Comparison of ENCODE assay signal across 8 cellular contexts in the genomic region with DNA sequence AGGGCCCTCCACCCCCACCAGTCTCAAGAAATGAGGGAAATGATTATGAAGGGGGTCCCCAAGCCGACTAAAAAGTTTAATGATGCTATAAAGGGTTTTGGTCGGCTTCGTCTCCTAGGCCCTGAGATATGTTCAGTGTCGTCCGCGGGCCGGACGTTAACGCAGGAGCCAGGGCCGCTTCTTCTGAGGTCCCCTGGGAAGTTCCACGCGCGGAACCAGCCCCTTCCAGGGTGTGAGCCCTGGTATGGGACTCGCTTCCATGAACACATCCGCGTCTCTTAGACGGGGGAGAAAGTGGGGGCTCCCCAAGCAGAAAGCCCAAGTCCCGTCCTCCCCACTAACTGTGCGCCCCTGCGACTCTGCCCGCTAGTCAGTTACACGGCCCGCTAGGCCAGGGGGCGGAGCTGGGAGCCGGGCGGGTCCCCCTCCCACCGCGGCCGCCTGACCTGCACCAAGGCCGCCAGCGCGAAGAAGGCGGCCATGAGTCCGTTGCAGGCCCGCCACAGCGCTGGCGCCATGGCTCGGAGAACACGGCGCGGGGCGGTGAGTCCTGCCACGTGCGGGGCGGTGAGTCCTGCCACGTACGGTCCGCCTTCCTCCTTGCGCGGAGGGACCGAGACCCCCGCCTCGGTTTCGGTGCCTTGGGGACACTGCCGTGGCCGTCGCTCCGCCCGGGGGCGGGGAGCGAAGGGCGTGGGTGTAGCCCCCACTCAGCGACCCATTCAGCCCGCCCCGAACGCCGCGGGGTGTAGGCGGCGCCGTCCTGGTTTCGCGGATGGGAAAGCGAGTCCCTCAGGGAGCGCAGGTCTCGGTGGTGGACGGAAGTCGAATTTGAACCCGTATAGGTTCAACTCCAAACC. TPM values are rescaled to one million over a fixed set of nuclear protein-coding genes. Genes with fewer than 3 reads are reported as not detected.
DNase-seq lines count a peak whose midpoint lies in the region; ATAC-seq and TF ChIP-seq lines count a peak whose summit lies in the region.

A gene (minus strand): TSS at position 690 of the 860 bp plus-strand sequence. CDS start 172 bp downstream, at position 518.

- H3K27ac ChIP-seq in ectodermal cell (ENCODE audit: insufficient read depth, low read depth, low read length, poor library complexity, severe bottlenecking): peak within 1 kb of the TSS; percentile 26

- peaks cover 2% of the 10 kb centered on the region for H3K4me1 ChIP-seq in ectodermal cell (ENCODE audit: control insufficient read depth, insufficient read depth, low read length)

- TF ChIP-seq POLR2A in lower leg skin (IDR thresholded peaks at IDR 0.05): no peak

- H3K27me3 ChIP-seq in ectodermal cell (ENCODE audit: control insufficient read depth, insufficient read depth, low read length, poor library complexity, severe bottlenecking): peaks cover 16% of the 10 kb centered on the region

- peak; percentile 50 for ATAC-seq in GM19328 (IDR thresholded peaks at IDR 0.05; ENCODE audit: unreplicated experiment)
- ATAC-seq in HG03571 (IDR thresholded peaks at IDR 0.05; ENCODE audit: unreplicated experiment): peak; percentile 69

- no peaks in the 10 kb centered on the region for H3K9me3 ChIP-seq in ectodermal cell (ENCODE audit: control insufficient read depth, low read length)

- DNase-seq in AG09309 (ENCODE audit: low read depth) (no peak), lower leg skin (ENCODE audit: low spot score in 2 of 2) (peak; percentile 72 to 98), COLO668 (lab: John Stamatoyannopoulos, UW; ENCODE audit: unreplicated experiment) (no peak)
- DNase-seq in activated CD4-positive, alpha-beta T cell treated with anti-CD3 and anti-CD28 coated beads, Interleukin-2, amount 50 U/mL, for 4 hours: peak; percentile 30 to 32
- peak; percentile 28 to 31 for DNase-seq in stimulated activated CD4-positive, alpha-beta T cell treated with anti-CD3 and anti-CD28 coated beads, Interleukin-4, amount 100 ng/mL, for 48 hours (ENCODE audit: low read depth in 2 of 2)

- H3K36me3 ChIP-seq in ectodermal cell (ENCODE audit: control insufficient read depth, insufficient read depth, low read length): no peaks in the 10 kb centered on the region

- WGBS in ectodermal cell, 2 experiments: 6 to 7% methylated on average over 75 to 77 of the region's 79 CpGs
- WGBS in lower leg skin, 2 donors: 2 to 4% methylated on average over 34 to 58 of the region's 79 CpGs

- TF ChIP-seq CTCF in AG09309 (IDR thresholded peaks at IDR 0.05; ENCODE audit: control insufficient read depth, insufficient read depth, low read depth, low read length, missing control alignments) (no peak), lower leg skin (IDR thresholded peaks at IDR 0.05) (no peak)

- peak within 1 kb of the TSS; percentile 57 for H3K4me3 ChIP-seq in AG09309 (ENCODE audit: control insufficient read depth, low read depth, low read length)
- H3K4me3 ChIP-seq in ectodermal cell (ENCODE audit: insufficient read depth, low read depth, low read length): peak within 1 kb of the TSS; percentile 65
- peak within 1 kb of the TSS; percentile 44 for H3K4me3 ChIP-seq in lower leg skin (ENCODE audit: low read depth, poor library complexity, severe bottlenecking)

- intact Hi-C loops in lower leg skin (cut with DNase I; ENCODE audit: low total_unique reads): no loop called here

RNA-seq across cellular contexts. Expression of the gene that starts here (rescaled TPM):
- polyA plus RNA-seq in ectodermal cell (2013, experiment 1 of 4): 0.91 TPM
- polyA plus RNA-seq in ectodermal cell (2013, experiment 2 of 4): 0.84 TPM
- 0.37 TPM for polyA plus RNA-seq in ectodermal cell (2013, experiment 3 of 4)
- 1.2 TPM for polyA plus RNA-seq in ectodermal cell (2013, experiment 4 of 4)
- 10 to 100 TPM in 1 of 4 donors, 1 to 10 TPM in 3; 2.8 to 54.5 (median 3.7) TPM for total RNA-seq in lower leg skin

Comparison
In these comparisons a context has a peak if more than half of its experiments do, and no peak if none do; other contexts are left out.
1. DNase-seq: peak in activated CD4-positive, alpha-beta T cell treated with anti-CD3 and anti-CD28 coated beads, Interleukin-2, amount 50 U/mL, for 4 hours (2 of 2), lower leg skin (2 of 2) and stimulated activated CD4-positive, alpha-beta T cell treated with anti-CD3 and anti-CD28 coated beads, Interleukin-4, amount 100 ng/mL, for 48 hours (2 of 2); none in AG09309 (single experiment) and COLO668 (single experiment).
2. Peak in every context shown above with its lines, with median percentiles within 50 percentile points of each other: H3K4me3 ChIP-seq.